ENCODE assay signal across 11 cellular contexts in genomic region chr20:64048402-64049044, GRCh38. TPM values are rescaled to one million over a fixed set of nuclear protein-coding genes. Genes with fewer than 3 reads are reported as not detected.
A peak's percentile ranks its signal among the peaks of the same experiment; 100 is the strongest.
DNase-seq lines count a peak whose midpoint lies in the region; ATAC-seq and TF ChIP-seq lines count a peak whose summit lies in the region.
"Had no signal": no experiment of that assay in that cellular context is flagged by ENCODE, and none has a peak within 500 bp of the region (broad histone marks: within the 10 kb centered on the region; RNA-seq: fewer than 3 reads in every experiment).

No MANE protein-coding gene starts in this region.

- WGBS in prostate gland: 5% methylated on average over 31 of the region's 101 CpGs

- H3K9me3 Mint-ChIP-seq in stimulated activated effector memory CD8-positive, alpha-beta T cell treated with anti-CD3 and anti-CD28 coated beads, Interleukin-12 subunit alpha, Interleukin-12 subunit beta, amount 100 ng/mL, for 72 hours: no peaks in the 10 kb centered on the region
- H3K9me3 Mint-ChIP-seq: HFFc6, immature natural killer cell, natural killer cell had no signal

- peak; percentile 48 for DNase-seq in astrocyte of the hippocampus (ENCODE audit: low read depth, low spot score)
- no peak for DNase-seq in stimulated activated effector memory CD8-positive, alpha-beta T cell treated with anti-CD3 and anti-CD28 coated beads, Interleukin-12 subunit alpha, Interleukin-12 subunit beta, amount 100 ng/mL, for 72 hours (ENCODE audit: low spot score in 2 of 2)
- no peak for DNase-seq in prostate gland (ENCODE audit: low spot score)
- no peak for DNase-seq in NCI-H2029 (lab: John Stamatoyannopoulos, UW)
- DNase-seq in T-helper 9 cell: no peak
- DNase-seq: HFFc6, immature natural killer cell, natural killer cell, NCI-H2227 treated with DMSO at 0.1 percent for 48 hours had no signal

- no peak for TF ChIP-seq POLR2A in prostate gland (IDR thresholded peaks at IDR 0.05)

- peak overlapping the region; percentile 53 for H3K4me3 Mint-ChIP-seq in stimulated activated effector memory CD8-positive, alpha-beta T cell treated with anti-CD3 and anti-CD28 coated beads, Interleukin-12 subunit alpha, Interleukin-12 subunit beta, amount 100 ng/mL, for 72 hours
- H3K4me3 Mint-ChIP-seq: HFFc6, natural killer cell had no signal

- H3K27ac Mint-ChIP-seq in stimulated activated effector memory CD8-positive, alpha-beta T cell treated with anti-CD3 and anti-CD28 coated beads, Interleukin-12 subunit alpha, Interleukin-12 subunit beta, amount 100 ng/mL, for 72 hours: no peak overlapping the region
- H3K27ac Mint-ChIP-seq: HFFc6, immature natural killer cell, natural killer cell had no signal

- no peak for ATAC-seq in stimulated activated effector memory CD8-positive, alpha-beta T cell treated with anti-CD3 and anti-CD28 coated beads, Interleukin-12 subunit alpha, Interleukin-12 subunit beta, amount 100 ng/mL, for 72 hours

- peaks cover 20% of the 10 kb centered on the region for H3K4me1 Mint-ChIP-seq in stimulated activated effector memory CD8-positive, alpha-beta T cell treated with anti-CD3 and anti-CD28 coated beads, Interleukin-12 subunit alpha, Interleukin-12 subunit beta, amount 100 ng/mL, for 72 hours
- H3K4me1 Mint-ChIP-seq: immature natural killer cell had no signal

- H3K9ac ChIP-seq in HUES48 (ENCODE audit: low read depth, low read length) (no peak overlapping the region), iPS-15b (ENCODE audit: low read depth, low read length) (no peak overlapping the region)

- H3K27me3 ChIP-seq in HUES48 (ENCODE audit: control insufficient read depth, insufficient read depth, low read length) (peaks cover 84% of the 10 kb centered on the region), iPS-15b (ENCODE audit: control insufficient read depth, insufficient read depth, low read length) (peaks cover 59% of the 10 kb centered on the region), prostate gland (replicated peaks; ENCODE audit: insufficient read depth) (peaks cover 13% of the 10 kb centered on the region)

- H3K4me3 ChIP-seq in HUES48 (ENCODE audit: low read depth, low read length) (peak overlapping the region; percentile 50; the same call in 1 of the 2 replicates), iPS-15b (ENCODE audit: low read depth, low read length) (peak overlapping the region; percentile 30), prostate gland (peak overlapping the region in 1 of 2 donors; percentile 5)

- H3K36me3 ChIP-seq in HUES48 (ENCODE audit: control insufficient read depth, insufficient read depth, low read length) (no peaks in the 10 kb centered on the region), iPS-15b (ENCODE audit: control insufficient read depth, insufficient read depth, low read length) (no peaks in the 10 kb centered on the region), prostate gland (no peaks in the 10 kb centered on the region)

- TF ChIP-seq CTCF in prostate gland (IDR thresholded peaks at IDR 0.05): no peak

- H3K4me1 ChIP-seq in HUES48 (ENCODE audit: control insufficient read depth, insufficient read depth, low read length): peaks cover 16% of the 10 kb centered on the region; the same call in 1 of the 2 replicates
- H3K4me1 ChIP-seq in iPS-15b (ENCODE audit: control insufficient read depth, insufficient read depth, low read length): no peaks in the 10 kb centered on the region
- peaks cover 3% of the 10 kb centered on the region for H3K4me1 ChIP-seq in prostate gland (replicated peaks)

- H3K36me3 Mint-ChIP-seq in stimulated activated effector memory CD8-positive, alpha-beta T cell treated with anti-CD3 and anti-CD28 coated beads, Interleukin-12 subunit alpha, Interleukin-12 subunit beta, amount 100 ng/mL, for 72 hours: no peaks in the 10 kb centered on the region
- H3K36me3 Mint-ChIP-seq: immature natural killer cell, natural killer cell had no signal

- no peak overlapping the region for H3K27ac ChIP-seq in HUES48 (ENCODE audit: low read depth, low read length)
- no peak overlapping the region for H3K27ac ChIP-seq in prostate gland

- H3K9me3 ChIP-seq in HUES48 (ENCODE audit: control insufficient read depth, insufficient read depth, low read length) (no peaks in the 10 kb centered on the region), iPS-15b (ENCODE audit: control insufficient read depth, insufficient read depth, low read length) (no peaks in the 10 kb centered on the region), prostate gland (no peaks in the 10 kb centered on the region)

- intact Hi-C loops in prostate gland (cut with DNase I): no loop called here

RNA-seq across cellular contexts. Expression of gene SOX18, which starts 0.9 kb away (rescaled TPM):
- total RNA-seq in prostate gland: 10 to 100 TPM in 1 of 2 donors, 1 to 10 TPM in 1; 4.7 to 12.8 TPM
- total RNA-seq: natural killer cell had no signal

RNA-seq across cellular contexts. Expression of gene C20orf204, which starts 12.5 kb away (rescaled TPM):
- 1 to 10 TPM in 1 of 2 donors, under 1 TPM in 1; 0.64 to 3.1 TPM for total RNA-seq in prostate gland

RNA-seq across cellular contexts. Expression of gene TCEA2, which starts 14.5 kb away (rescaled TPM):
- total RNA-seq in prostate gland: 10 to 100 TPM; 45.0 to 69.5 TPM

RNA-seq across cellular contexts. Expression of gene RGS19, which starts 30.8 kb away (rescaled TPM):
- 10 to 100 TPM; 13.3 to 15.1 TPM for total RNA-seq in prostate gland

RNA-seq across cellular contexts. Expression of gene OPRL1, which starts 31.4 kb away (rescaled TPM):
- 1 to 10 TPM; 1.5 to 2.9 TPM for total RNA-seq in prostate gland
